25 cellular contexts compared by ENCODE assay signal in the genomic region with DNA sequence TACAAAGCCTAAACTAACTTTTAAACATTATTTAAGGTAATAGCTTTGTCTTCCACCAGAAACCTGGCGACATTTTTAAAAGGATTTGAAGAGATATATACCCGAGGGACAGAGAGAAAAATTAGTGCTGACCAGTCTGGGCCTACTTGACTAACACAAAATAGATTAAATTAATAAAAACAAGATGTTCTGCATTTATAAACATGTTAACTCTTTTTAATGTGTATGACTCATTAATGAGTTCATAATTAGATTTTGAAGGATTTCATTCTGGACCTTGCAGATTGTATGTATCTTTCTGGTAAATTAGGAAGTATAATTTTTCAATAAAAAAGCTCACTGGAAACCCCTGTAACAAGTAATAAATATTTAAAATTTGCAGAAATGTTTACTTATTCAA.
"Had no signal": no experiment of that assay in that cellular context is flagged by ENCODE, and none has a peak within 500 bp of the region (broad histone marks: within the 10 kb centered on the region; RNA-seq: fewer than 3 reads in every experiment).

No MANE protein-coding gene starts in this region.

- DNase-seq: cortex of kidney; effector CD8-positive, alpha-beta T cell; effector memory CD8-positive, alpha-beta T cell; endodermal cell; erythroblast; esophagus squamous epithelium; foreskin fibroblast; foreskin melanocyte; gastrocnemius medialis; glutamatergic neuron; head of caudate nucleus; heart right ventricle; hippocampal formation; left cardiac atrium; left lung; left ventricle myocardium superior; lower lobe of right lung; mesenchymal stem cell; mucosa of descending colon; naive B cell; naive thymus-derived CD8-positive, alpha-beta T cell had no signal

- H3K4me3 ChIP-seq: esophagus squamous epithelium, gastrocnemius medialis, heart right ventricle, left lung, lower lobe of right lung, mucosa of descending colon had no signal

- H3K36me3 ChIP-seq: esophagus squamous epithelium, gastrocnemius medialis, heart right ventricle, left lung, lower lobe of right lung had no signal

- FAIRE-seq: islet of Langerhans, keratinocyte had no signal

- H3K9me3 ChIP-seq: gastrocnemius medialis, lower lobe of right lung had no signal

- H3K4me1 ChIP-seq: esophagus squamous epithelium, gastrocnemius medialis, heart right ventricle, left lung, lower lobe of right lung had no signal

- ATAC-seq: effector memory CD8-positive, alpha-beta T cell; esophagus mucosa; gastrocnemius medialis; heart right ventricle; left cardiac atrium; left lung; left ventricle myocardium superior; lower lobe of right lung; mucosa of descending colon; naive thymus-derived CD8-positive, alpha-beta T cell had no signal

- H3K27ac ChIP-seq: epithelial cell of prostate, esophagus squamous epithelium, gastrocnemius medialis, heart right ventricle, left lung, lower lobe of right lung had no signal

- H3K27me3 ChIP-seq: esophagus squamous epithelium, gastrocnemius medialis, heart right ventricle, left lung had no signal
